ENCODE assay signal across 17 cellular contexts in the genomic region with DNA sequence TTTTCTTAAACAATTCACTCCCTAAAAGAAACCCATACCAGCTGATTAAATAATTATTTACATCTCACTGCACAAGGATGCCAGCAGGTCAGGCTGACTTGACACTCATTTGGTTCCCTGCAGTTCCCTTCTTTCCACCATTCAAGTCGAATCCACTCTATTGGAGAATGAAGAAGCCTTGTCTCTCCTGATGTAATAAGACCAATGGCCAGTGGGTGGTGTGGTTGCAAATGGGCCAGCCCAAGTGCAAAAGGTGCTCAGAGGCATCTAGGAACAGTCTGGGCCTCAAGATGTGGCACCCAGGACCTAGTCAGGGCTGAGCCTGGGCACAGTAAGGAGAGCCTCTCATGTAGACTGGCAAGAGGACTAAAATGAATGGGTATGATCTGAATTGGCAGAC. TPM values are rescaled to one million over a fixed set of nuclear protein-coding genes. Genes with fewer than 3 reads are reported as not detected.
DNase-seq lines count a peak whose midpoint lies in the region; ATAC-seq, FAIRE-seq and TF ChIP-seq lines count a peak whose summit lies in the region.
"Had no signal": no experiment of that assay in that cellular context is flagged by ENCODE, and none has a peak within 500 bp of the region (broad histone marks: within the 10 kb centered on the region; RNA-seq: fewer than 3 reads in every experiment).

No MANE protein-coding gene starts in this region.

- H3K4me1 Mint-ChIP-seq in activated CD8-positive, alpha-beta T cell treated with anti-CD3 and anti-CD28 coated beads for 36 hours (ENCODE audit: low read depth) = no peaks in the 10 kb centered on the region
- H3K4me1 Mint-ChIP-seq in activated CD8-positive, alpha-beta T cell treated with anti-CD3 and anti-CD28 coated beads, Interleukin-2, amount 10 ng/mL, durations not matched to agents 7 days and 5 days (ENCODE audit: low read depth) = no peaks in the 10 kb centered on the region
- H3K4me1 Mint-ChIP-seq: stimulated activated memory B cell treated with anti-CD40 and anti-IgM and Interleukin-4, amounts not matched to agents 10 μg/mL and 1 μg/mL and 100 μg/mL, for 72 hours had no signal

- TF ChIP-seq CTCF in activated CD8-positive, alpha-beta T cell treated with anti-CD3 and anti-CD28 coated beads for 36 hours (IDR thresholded peaks at IDR 0.05) = no peak
- peak in 1 of 5 experiments; percentile 10 for TF ChIP-seq CTCF in transverse colon (IDR thresholded peaks at IDR 0.05)
- TF ChIP-seq CTCF in psoas muscle (IDR thresholded peaks at IDR 0.05) = no peak

- H3K27me3 ChIP-seq in Karpas-422 (ENCODE audit: low read length) (no peaks in the 10 kb centered on the region), transverse colon (no peaks in the 10 kb centered on the region), psoas muscle (ENCODE audit: insufficient read depth in 3 of 3, low read length in 2 of 3) (peaks cover 0 to 3% (median 0%) of the 10 kb centered on the region in 3 donors)

- no peak overlapping the region for H3K9ac ChIP-seq in Karpas-422 (ENCODE audit: low read length)

- no peaks in the 10 kb centered on the region for H4K20me1 ChIP-seq in Karpas-422 (ENCODE audit: insufficient read depth, low read depth, low read length)

- peaks cover 9% of the 10 kb centered on the region for H3K9me3 Mint-ChIP-seq in activated CD8-positive, alpha-beta T cell treated with anti-CD3 and anti-CD28 coated beads for 36 hours
- H3K9me3 Mint-ChIP-seq in activated CD8-positive, alpha-beta T cell treated with anti-CD3 and anti-CD28 coated beads, Interleukin-2, amount 10 ng/mL, durations not matched to agents 7 days and 5 days (ENCODE audit: insufficient read depth) = no peaks in the 10 kb centered on the region
- H3K9me3 Mint-ChIP-seq: dendritic cell treated with granulocyte-macrophage colony-stimulating factor and Interleukin-4, amounts not matched to agents 40 ng/mL and 50 ng/mL, for 4 days had no signal

- intact Hi-C loops in activated CD8-positive, alpha-beta T cell treated with anti-CD3 and anti-CD28 coated beads for 36 hours (cut with micrococcal nuclease) = no loop called here
- intact Hi-C loops in transverse colon (cut with DNase I; ENCODE audit: low total_unique reads) = no loop called here
- intact Hi-C loops in psoas muscle (cut with DNase I) = no loop called here

- H3K4me3 ChIP-seq in Karpas-422 (ENCODE audit: low read length) (no peak overlapping the region), transverse colon (no peak overlapping the region), psoas muscle (no peak overlapping the region)

- no peak for FAIRE-seq in H54 (lab: Jason Lieb, UNC)
- FAIRE-seq: islet of Langerhans had no signal

- H3K36me3 ChIP-seq in Karpas-422 (ENCODE audit: insufficient read depth, low read length) (no peaks in the 10 kb centered on the region), transverse colon (no peaks in the 10 kb centered on the region), psoas muscle (ENCODE audit: insufficient read depth in 1 of 2, low read depth in 1 of 2) (no peaks in the 10 kb centered on the region)

- H3K4me3 Mint-ChIP-seq in activated CD8-positive, alpha-beta T cell treated with anti-CD3 and anti-CD28 coated beads for 36 hours = no peak overlapping the region
- no peak overlapping the region for H3K4me3 Mint-ChIP-seq in activated CD8-positive, alpha-beta T cell treated with anti-CD3 and anti-CD28 coated beads, Interleukin-2, amount 10 ng/mL, durations not matched to agents 7 days and 5 days
- H3K4me3 Mint-ChIP-seq: dendritic cell treated with granulocyte-macrophage colony-stimulating factor and Interleukin-4, amounts not matched to agents 40 ng/mL and 50 ng/mL, for 4 days; stimulated activated memory B cell treated with anti-CD40 and anti-IgM and Interleukin-4, amounts not matched to agents 10 μg/mL and 1 μg/mL and 100 μg/mL, for 72 hours had no signal

- no peaks in the 10 kb centered on the region for H3K79me2 ChIP-seq in Karpas-422 (ENCODE audit: low read length)

- no peak overlapping the region for H3K27ac Mint-ChIP-seq in activated CD8-positive, alpha-beta T cell treated with anti-CD3 and anti-CD28 coated beads for 36 hours
- no peak overlapping the region for H3K27ac Mint-ChIP-seq in activated CD8-positive, alpha-beta T cell treated with anti-CD3 and anti-CD28 coated beads, Interleukin-2, amount 10 ng/mL, durations not matched to agents 7 days and 5 days
- H3K27ac Mint-ChIP-seq: dendritic cell treated with granulocyte-macrophage colony-stimulating factor and Interleukin-4, amounts not matched to agents 40 ng/mL and 50 ng/mL, for 4 days; stimulated activated memory B cell treated with anti-CD40 and anti-IgM and Interleukin-4, amounts not matched to agents 10 μg/mL and 1 μg/mL and 100 μg/mL, for 72 hours had no signal

- no peak overlapping the region for H3K4me2 ChIP-seq in Karpas-422 (ENCODE audit: low read depth, low read length, poor library complexity, severe bottlenecking)

- no peak overlapping the region for H3K27ac ChIP-seq in Karpas-422 (ENCODE audit: low read length)
- H3K27ac ChIP-seq in transverse colon = no peak overlapping the region
- H3K27ac ChIP-seq in psoas muscle = no peak overlapping the region

- POLR2A ChIA-PET in activated CD8-positive, alpha-beta T cell treated with anti-CD3 and anti-CD28 coated beads for 36 hours (lab: Charles Lee) = no interaction called here
- POLR2A ChIA-PET in activated CD8-positive, alpha-beta T cell treated with anti-CD3 and anti-CD28 coated beads, Interleukin-2, amount 10 ng/mL, durations not matched to agents 7 days and 5 days (lab: Charles Lee) = no interaction called here

- CTCF ChIA-PET in activated CD8-positive, alpha-beta T cell treated with anti-CD3 and anti-CD28 coated beads for 36 hours (lab: Charles Lee) = no interaction called here
- CTCF ChIA-PET in activated CD8-positive, alpha-beta T cell treated with anti-CD3 and anti-CD28 coated beads, Interleukin-2, amount 10 ng/mL, durations not matched to agents 7 days and 5 days (lab: Charles Lee) = no interaction called here

- WGBS in transverse colon (ENCODE audit: low coverage in 1 of 2), 2 donors = 18 to 43% methylated on average over 1 of the region's 1 CpG
- 34 to 47% (median 37%) methylated on average over 1 of the region's 1 CpG for WGBS in psoas muscle, 3 donors

- in situ Hi-C loops in transverse colon (cut with MboI; ENCODE audit: low pct_ligation_motif_present in 1 of 4, low pct_unique_long_range_greater_than_20kb in 1 of 4, low sequenced_read_pairs in 3 of 4) = no loop called here

- no peaks in the 10 kb centered on the region for H3K9me3 ChIP-seq in Karpas-422 (ENCODE audit: low read length)
- no peaks in the 10 kb centered on the region for H3K9me3 ChIP-seq in transverse colon
- H3K9me3 ChIP-seq in psoas muscle = no peaks in the 10 kb centered on the region

- H2AFZ ChIP-seq in Karpas-422 (ENCODE audit: low read length) = no peak overlapping the region

- H3K9me2 ChIP-seq in Karpas-422 (replicated peaks; ENCODE audit: insufficient read depth, low read length) = no peaks in the 10 kb centered on the region

- DNase-seq in activated CD8-positive, alpha-beta T cell treated with anti-CD3 and anti-CD28 coated beads for 36 hours = peak; percentile 2
- no peak for DNase-seq in activated CD8-positive, alpha-beta T cell treated with anti-CD3 and anti-CD28 coated beads, Interleukin-2, amount 10 ng/mL, durations not matched to agents 7 days and 5 days
- DNase-seq in Karpas-422 (peak; percentile 58), dermis blood vessel endothelial cell (peak; percentile 3), transverse colon (peak; percentile 21), epidermal melanocyte (ENCODE audit: insufficient read length, low spot score) (no peak), H54 (ENCODE audit: insufficient read length, low spot score) (no peak), psoas muscle (no peak)
- DNase-seq: activated CD8-positive, alpha-beta memory T cell treated with anti-CD3 and anti-CD28 coated beads, Interleukin-2, amount 50 U/mL, for 4 hours; NCI-H446; Right ventricle myocardium superior; stimulated activated CD4-positive, alpha-beta T cell treated with anti-CD3 and anti-CD28 coated beads, Interleukin-2, amount 100 ng/mL, for 24 hours had no signal

- no peaks in the 10 kb centered on the region for H3K36me3 Mint-ChIP-seq in activated CD8-positive, alpha-beta T cell treated with anti-CD3 and anti-CD28 coated beads for 36 hours (ENCODE audit: low read depth)
- no peaks in the 10 kb centered on the region for H3K36me3 Mint-ChIP-seq in activated CD8-positive, alpha-beta T cell treated with anti-CD3 and anti-CD28 coated beads, Interleukin-2, amount 10 ng/mL, durations not matched to agents 7 days and 5 days (ENCODE audit: low read depth)
- H3K36me3 Mint-ChIP-seq: stimulated activated memory B cell treated with anti-CD40 and anti-IgM and Interleukin-4, amounts not matched to agents 10 μg/mL and 1 μg/mL and 100 μg/mL, for 72 hours had no signal

- TF ChIP-seq EP300 in transverse colon (IDR thresholded peaks at IDR 0.05; ENCODE audit: low read depth) = no peak

- TF ChIP-seq POLR2A in transverse colon (IDR thresholded peaks at IDR 0.05) = no peak
- TF ChIP-seq POLR2A in H54 (IDR thresholded peaks at IDR 0.05; ENCODE audit: low read depth, low read length) = no peak

- ATAC-seq in activated CD8-positive, alpha-beta T cell treated with anti-CD3 and anti-CD28 coated beads for 36 hours = no peak
- no peak for ATAC-seq in activated CD8-positive, alpha-beta T cell treated with anti-CD3 and anti-CD28 coated beads, Interleukin-2, amount 10 ng/mL, durations not matched to agents 7 days and 5 days
- ATAC-seq in psoas muscle = no peak
- ATAC-seq: stimulated activated memory B cell treated with anti-CD40 and anti-IgM and Interleukin-4, amounts not matched to agents 10 μg/mL and 1 μg/mL and 100 μg/mL, for 72 hours had no signal

- no peaks in the 10 kb centered on the region for H3K4me1 ChIP-seq in Karpas-422 (ENCODE audit: low read length)
- no peaks in the 10 kb centered on the region for H3K4me1 ChIP-seq in transverse colon
- no peaks in the 10 kb centered on the region for H3K4me1 ChIP-seq in psoas muscle

- H3K27me3 Mint-ChIP-seq in activated CD8-positive, alpha-beta T cell treated with anti-CD3 and anti-CD28 coated beads for 36 hours = peaks cover 1% of the 10 kb centered on the region
- peaks cover 10% of the 10 kb centered on the region for H3K27me3 Mint-ChIP-seq in activated CD8-positive, alpha-beta T cell treated with anti-CD3 and anti-CD28 coated beads, Interleukin-2, amount 10 ng/mL, durations not matched to agents 7 days and 5 days (ENCODE audit: low read depth)
- H3K27me3 Mint-ChIP-seq: stimulated activated memory B cell treated with anti-CD40 and anti-IgM and Interleukin-4, amounts not matched to agents 10 μg/mL and 1 μg/mL and 100 μg/mL, for 72 hours had no signal

RNA-seq across cellular contexts. Expression of a gene that starts 9.3 kb away (rescaled TPM):
- total RNA-seq in activated CD8-positive, alpha-beta T cell treated with anti-CD3 and anti-CD28 coated beads for 36 hours = not detected
- total RNA-seq in activated CD8-positive, alpha-beta T cell treated with anti-CD3 and anti-CD28 coated beads, Interleukin-2, amount 10 ng/mL, durations not matched to agents 7 days and 5 days = not detected
- not detected in 2 replicates for total RNA-seq in Karpas-422 (2014; rRNA removed; shearing (Covaris generic); ENCODE audit: low replicate concordance)
- total RNA-seq in dermis blood vessel endothelial cell (not detected in 2 replicates), transverse colon (not detected), psoas muscle (not detected)
- not detected for polyA plus RNA-seq in psoas muscle
- total RNA-seq: M059J, Right ventricle myocardium superior had no signal
- polyA plus RNA-seq: adipose tissue had no signal

Comparison
In these comparisons a context has a peak if more than half of its experiments do, and no peak if none do; other contexts are left out.
1. DNase-seq: peak in activated CD8-positive, alpha-beta T cell treated with anti-CD3 and anti-CD28 coated beads for 36 hours (single experiment), Karpas-422 (single experiment), dermis blood vessel endothelial cell (single experiment) and transverse colon (single experiment); none in activated CD8-positive, alpha-beta T cell treated with anti-CD3 and anti-CD28 coated beads, Interleukin-2, amount 10 ng/mL, durations not matched to agents 7 days and 5 days (single experiment), epidermal melanocyte (single experiment), H54 (single experiment) and psoas muscle (0 of 2).